1 cellular context compared by ENCODE assay signal in genomic region chr16:22726868-22727267, GRCh38.
TF ChIP-seq lines count a peak whose summit lies in the region.

No MANE protein-coding gene starts in this region.

TF ChIP-seq in SK-N-SH, 30 proteins besides CTCF, POLR2A, EP300 and RAD21 (continued from another document):
- no peak for TF ChIP-seq REST (IDR thresholded peaks at IDR 0.05; ENCODE audit: low read depth, low read length)
- TF ChIP-seq SIN3A (IDR thresholded peaks at IDR 0.05; ENCODE audit: borderline replicate concordance, low read depth, low read length) = no peak
- no peak for TF ChIP-seq FOXJ3 (CRISPR knock-in tag; IDR thresholded peaks at IDR 0.05)
- no peak for TF ChIP-seq RXRA (IDR thresholded peaks at IDR 0.05; ENCODE audit: borderline replicate concordance, low read depth)
- no peak for TF ChIP-seq PBX3 (IDR thresholded peaks at IDR 0.05)
